15 cellular contexts compared by ENCODE assay signal in genomic region chr3:31541102-31541501, GRCh38. TPM values are rescaled to one million over a fixed set of nuclear protein-coding genes. Genes with fewer than 3 reads are reported as not detected.
DNase-seq lines count a peak whose midpoint lies in the region; ATAC-seq and TF ChIP-seq lines count a peak whose summit lies in the region.
"Had no signal": no experiment of that assay in that cellular context is flagged by ENCODE, and none has a peak within 500 bp of the region (broad histone marks: within the 10 kb centered on the region; RNA-seq: fewer than 3 reads in every experiment).

No MANE protein-coding gene starts in this region.

- H3K27me3 Mint-ChIP-seq in activated T-cell treated with anti-CD3 and anti-CD28 coated beads, Interleukin-2, amount 50 U/mL, for 24 hours: no peaks in the 10 kb centered on the region
- no peaks in the 10 kb centered on the region for H3K27me3 Mint-ChIP-seq in central memory CD8-positive, alpha-beta T cell

- no peak overlapping the region for H3K4me3 Mint-ChIP-seq in activated T-cell treated with anti-CD3 and anti-CD28 coated beads, Interleukin-2, amount 50 U/mL, for 24 hours
- no peak overlapping the region for H3K4me3 Mint-ChIP-seq in central memory CD8-positive, alpha-beta T cell

- peak; percentile 56 for ATAC-seq in central memory CD8-positive, alpha-beta T cell (replicated peaks; ENCODE audit: extremely low read depth, poor library complexity, severe bottlenecking)
- ATAC-seq in omental fat pad (ENCODE audit: low FRiP score): peak; percentile 46
- ATAC-seq: heart left ventricle, Right ventricle myocardium inferior had no signal

- no peaks in the 10 kb centered on the region for H3K9me3 Mint-ChIP-seq in activated T-cell treated with anti-CD3 and anti-CD28 coated beads, Interleukin-2, amount 50 U/mL, for 24 hours
- no peaks in the 10 kb centered on the region for H3K9me3 Mint-ChIP-seq in central memory CD8-positive, alpha-beta T cell

- peak overlapping the region; percentile 67 for H3K27ac Mint-ChIP-seq in activated T-cell treated with anti-CD3 and anti-CD28 coated beads, Interleukin-2, amount 50 U/mL, for 24 hours
- H3K27ac Mint-ChIP-seq in central memory CD8-positive, alpha-beta T cell (ENCODE audit: low read depth): no peak overlapping the region

- H3K36me3 Mint-ChIP-seq in activated T-cell treated with anti-CD3 and anti-CD28 coated beads, Interleukin-2, amount 50 U/mL, for 24 hours (ENCODE audit: low read depth): peaks cover 55% of the 10 kb centered on the region
- peaks cover 4% of the 10 kb centered on the region for H3K36me3 Mint-ChIP-seq in central memory CD8-positive, alpha-beta T cell (ENCODE audit: insufficient read depth)

- no peak for TF ChIP-seq CTCF in omental fat pad (IDR thresholded peaks at IDR 0.05)

- DNase-seq in activated T-cell treated with anti-CD3 and anti-CD28 coated beads, Interleukin-2, amount 50 U/mL, for 24 hours: no peak
- DNase-seq in activated T-cell treated with anti-CD3 and anti-CD28 coated beads for 4 hours: no peak
- peak; percentile 18 to 67 for DNase-seq in NOMO-1 (lab: John Stamatoyannopoulos, UW; ENCODE audit: unreplicated experiment in 2 of 2)
- no peak for DNase-seq in central memory CD8-positive, alpha-beta T cell (ENCODE audit: low spot score in 2 of 2)
- no peak for DNase-seq in omental fat pad (ENCODE audit: low spot score)
- no peak for DNase-seq in RPMI8226
- DNase-seq in medulla oblongata (ENCODE audit: extremely low spot score): no peak
- no peak for DNase-seq in NCI-H128 (lab: John Stamatoyannopoulos, UW; ENCODE audit: unreplicated experiment)
- DNase-seq: amygdala, heart left ventricle, midbrain, MM.1S, NCI-H748 treated with DMSO at 0.1 percent for 48 hours, trophoblast cell had no signal

- peaks cover 91% of the 10 kb centered on the region for H3K4me1 Mint-ChIP-seq in activated T-cell treated with anti-CD3 and anti-CD28 coated beads, Interleukin-2, amount 50 U/mL, for 24 hours (ENCODE audit: low read depth)
- peaks cover 81% of the 10 kb centered on the region for H3K4me1 Mint-ChIP-seq in central memory CD8-positive, alpha-beta T cell

RNA-seq across cellular contexts. Expression of gene STT3B, which starts 8.4 kb away (rescaled TPM):
- total RNA-seq in omental fat pad: 100 to 1,000 TPM in 2 of 4 donors, 10 to 100 TPM in 2; 74.4 to 126 (median 97.5) TPM

Comparison
In these comparisons a context has a peak if more than half of its experiments do, and no peak if none do; other contexts are left out.
1. DNase-seq: peak in NOMO-1 (2 of 2); none in activated T-cell treated with anti-CD3 and anti-CD28 coated beads, Interleukin-2, amount 50 U/mL, for 24 hours (single experiment), activated T-cell treated with anti-CD3 and anti-CD28 coated beads for 4 hours (single experiment), central memory CD8-positive, alpha-beta T cell (0 of 2), omental fat pad (single experiment), RPMI8226 (single experiment), medulla oblongata (single experiment) and NCI-H128 (single experiment).